1 cellular context compared by ENCODE assay signal in the genomic region with DNA sequence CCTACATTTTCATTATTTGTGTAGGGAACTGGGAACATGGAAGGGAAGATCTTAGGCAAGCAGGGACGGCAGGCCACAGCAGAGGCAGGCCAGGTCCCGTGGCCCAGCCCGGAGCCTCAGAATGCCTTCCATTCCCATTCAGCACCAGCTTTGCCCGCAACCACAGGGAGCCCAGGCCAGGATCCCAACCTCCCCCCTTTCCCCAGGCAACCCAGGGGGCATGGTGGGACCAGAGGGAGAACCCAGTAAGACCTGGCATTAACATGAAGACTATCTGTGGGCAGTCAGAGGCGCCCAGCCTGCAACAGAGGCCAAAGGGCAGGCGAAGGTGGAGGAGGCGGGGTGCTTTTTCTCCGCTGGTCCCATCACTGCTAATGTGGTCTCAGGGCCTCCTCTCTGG.
TF ChIP-seq lines count a peak whose summit lies in the region.

No MANE protein-coding gene starts in this region.

TF ChIP-seq in HepG2, 621 proteins besides CTCF, POLR2A, EP300 and RAD21:
- no peak for TF ChIP-seq ARNT (IDR thresholded peaks at IDR 0.05)
- no peak for TF ChIP-seq NCOR1 (IDR thresholded peaks at IDR 0.05; ENCODE audit: borderline replicate concordance, low read length)
- no peak for TF ChIP-seq ZNF34 (CRISPR knock-in tag; IDR thresholded peaks at IDR 0.05; ENCODE audit: borderline replicate concordance)
- TF ChIP-seq MYNN (CRISPR knock-in tag; IDR thresholded peaks at IDR 0.05; ENCODE audit: low read depth): no peak
- no peak for TF ChIP-seq ZNF577 (CRISPR knock-in tag; IDR thresholded peaks at IDR 0.05; ENCODE audit: borderline replicate concordance, low read depth)
- TF ChIP-seq SKI (IDR thresholded peaks at IDR 0.05; ENCODE audit: partially characterized antibody): no peak
- no peak for TF ChIP-seq TAF1 (CRISPR knock-in tag; IDR thresholded peaks at IDR 0.05)
- no peak for TF ChIP-seq ETV6 (CRISPR knock-in tag; conservative IDR thresholded peaks at IDR 0.05)
- TF ChIP-seq, protein P1, sequence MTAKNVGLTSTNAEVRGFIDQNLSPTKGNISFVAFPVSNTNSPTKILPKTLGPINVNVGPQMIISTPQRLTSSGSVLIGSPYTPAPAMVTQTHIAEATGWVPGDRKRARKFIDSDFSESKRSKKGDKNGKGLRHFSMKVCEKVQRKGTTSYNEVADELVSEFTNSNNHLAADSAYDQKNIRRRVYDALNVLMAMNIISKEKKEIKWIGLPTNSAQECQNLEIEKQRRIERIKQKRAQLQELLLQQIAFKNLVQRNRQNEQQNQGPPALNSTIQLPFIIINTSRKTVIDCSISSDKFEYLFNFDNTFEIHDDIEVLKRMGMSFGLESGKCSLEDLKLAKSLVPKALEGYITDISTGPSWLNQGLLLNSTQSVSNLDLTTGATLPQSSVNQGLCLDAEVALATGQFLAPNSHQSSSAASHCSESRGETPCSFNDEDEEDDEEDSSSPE (CRISPR knock-in tag; IDR thresholded peaks at IDR 0.05): no peak
- TF ChIP-seq KLF12 (CRISPR knock-in tag; IDR thresholded peaks at IDR 0.05; ENCODE audit: borderline replicate concordance): no peak
- TF ChIP-seq NAIF1 (CRISPR knock-in tag; IDR thresholded peaks at IDR 0.05; ENCODE audit: borderline replicate concordance): no peak
- no peak for TF ChIP-seq ZNF678 (CRISPR knock-in tag; IDR thresholded peaks at IDR 0.05)
- no peak for TF ChIP-seq ZHX1 (CRISPR knock-in tag; IDR thresholded peaks at IDR 0.05; ENCODE audit: low read depth)
- TF ChIP-seq TSC22D2 (CRISPR knock-in tag; IDR thresholded peaks at IDR 0.05; ENCODE audit: borderline replicate concordance): no peak
- no peak for TF ChIP-seq HBP1 (CRISPR knock-in tag; IDR thresholded peaks at IDR 0.05; ENCODE audit: low read depth)
- no peak for TF ChIP-seq ZFP90 (CRISPR knock-in tag; IDR thresholded peaks at IDR 0.05; ENCODE audit: borderline replicate concordance)
- TF ChIP-seq ZFP62 (CRISPR knock-in tag; IDR thresholded peaks at IDR 0.05): no peak
- TF ChIP-seq SETDB1 (CRISPR knock-in tag; IDR thresholded peaks at IDR 0.05; ENCODE audit: borderline replicate concordance): no peak
